9 cellular contexts compared by ENCODE assay signal in genomic region chr15:64912379-64912778, GRCh38. TPM values are rescaled to one million over a fixed set of nuclear protein-coding genes. Genes with fewer than 3 reads are reported as not detected.
DNase-seq lines count a peak whose midpoint lies in the region; ATAC-seq and TF ChIP-seq lines count a peak whose summit lies in the region.
"Had no signal": no experiment of that assay in that cellular context is flagged by ENCODE, and none has a peak within 500 bp of the region (broad histone marks: within the 10 kb centered on the region; RNA-seq: fewer than 3 reads in every experiment).

No MANE protein-coding gene starts in this region.

- H2AFZ ChIP-seq in ACC112 (ENCODE audit: low read length, unreplicated experiment) = no peak overlapping the region

- H3K9me3 Mint-ChIP-seq in natural killer cell = no peaks in the 10 kb centered on the region

- H3K9me3 ChIP-seq in duodenal mucosa (ENCODE audit: control insufficient read depth in 1 of 2, low read length in 2 of 2) = no peaks in the 10 kb centered on the region

- H3K27me3 Mint-ChIP-seq in natural killer cell (ENCODE audit: low read depth in 2 of 2) = peaks cover 0 to 5% of the 10 kb centered on the region in 2 donors

- no peak for ATAC-seq in natural killer cell
- ATAC-seq in HG02798 (IDR thresholded peaks at IDR 0.05; ENCODE audit: poor library complexity, unreplicated experiment) = no peak

- intact Hi-C loops in natural killer cell (cut with micrococcal nuclease) = no loop called here

- DNase-seq in LNCaP clone FGC (ENCODE audit: low read depth) (no peak), natural killer cell (no peak), midbrain (lab: John Stamatoyannopoulos, UW) (no peak), NCI-H2196 (lab: John Stamatoyannopoulos, UW; ENCODE audit: unreplicated experiment) (no peak)
- DNase-seq in stimulated activated naive CD4-positive, alpha-beta T cell treated with Interleukin-2 at 50 U/mL for 16 hours (lab: John Stamatoyannopoulos, UW) = no peak
- DNase-seq: DMS 273 treated with DMSO at 0.1 percent for 48 hours had no signal

- H3K27ac ChIP-seq in ACC112 (ENCODE audit: low read depth, low read length) (no peak overlapping the region), duodenal mucosa (ENCODE audit: low read depth, low read length) (no peak overlapping the region)

- H3K27ac Mint-ChIP-seq in natural killer cell = no peak overlapping the region

- no peak for TF ChIP-seq CTCF in LNCaP clone FGC (IDR thresholded peaks at IDR 0.05; ENCODE audit: control insufficient read depth, extremely low read depth, insufficient read depth)
- TF ChIP-seq CTCF in natural killer cell (IDR thresholded peaks at IDR 0.05) = no peak

- H3K4me1 Mint-ChIP-seq in natural killer cell = peaks cover 10 to 13% of the 10 kb centered on the region in 2 donors

- H3K9ac ChIP-seq in duodenal mucosa (ENCODE audit: low read depth in 1 of 2, low read length in 2 of 2) = no peak overlapping the region

- H3K27me3 ChIP-seq in ACC112 (ENCODE audit: insufficient read depth, low read length) (no peaks in the 10 kb centered on the region), duodenal mucosa (ENCODE audit: control insufficient read depth in 1 of 2, insufficient read depth in 2 of 2, low read length in 2 of 2) (no peaks in the 10 kb centered on the region)

- no peaks in the 10 kb centered on the region for H3K79me2 ChIP-seq in ACC112 (ENCODE audit: control insufficient read depth, insufficient read depth, low read length, unreplicated experiment)

- H3K36me3 ChIP-seq in ACC112 (ENCODE audit: insufficient read depth, low read length) (no peaks in the 10 kb centered on the region), duodenal mucosa (ENCODE audit: control insufficient read depth in 1 of 2, insufficient read depth in 2 of 2, low read length in 2 of 2) (no peaks in the 10 kb centered on the region)

- H3K4me1 ChIP-seq in ACC112 (ENCODE audit: control insufficient read depth, insufficient read depth, low read length, unreplicated experiment) = no peaks in the 10 kb centered on the region
- peaks cover 4 to 5% of the 10 kb centered on the region in 2 donors for H3K4me1 ChIP-seq in duodenal mucosa (ENCODE audit: control insufficient read depth in 1 of 2, insufficient read depth in 2 of 2, low read length in 2 of 2)

- peak overlapping the region; percentile 45 for H3K4me3 Mint-ChIP-seq in natural killer cell

- no peaks in the 10 kb centered on the region for H3K36me3 Mint-ChIP-seq in natural killer cell

- peak overlapping the region; percentile 86 for H3K4me3 ChIP-seq in ACC112 (ENCODE audit: low read depth, low read length)
- H3K4me3 ChIP-seq in LNCaP clone FGC (ENCODE audit: low read depth, low read length) = peak overlapping the region; percentile 55
- H3K4me3 ChIP-seq in duodenal mucosa (ENCODE audit: low read depth in 1 of 2, low read length in 2 of 2) = peak overlapping the region; percentile 61 to 65

RNA-seq across cellular contexts. Expression of gene ANKDD1A, which starts 0.7 kb away (rescaled TPM):
- 10 to 100 TPM; 13.7 to 16.2 (median 13.9) TPM for total RNA-seq in natural killer cell
